Comparison of ENCODE assay signal across 14 cellular contexts in genomic region chr11:71248251-71248570, GRCh38. TPM values are rescaled to one million over a fixed set of nuclear protein-coding genes. Genes with fewer than 3 reads are reported as not detected.
"Had no signal": no experiment of that assay in that cellular context is flagged by ENCODE, and none has a peak within 500 bp of the region (broad histone marks: within the 10 kb centered on the region; RNA-seq: fewer than 3 reads in every experiment).

No MANE protein-coding gene starts in this region.

- ATAC-seq: stimulated activated naive CD8-positive, alpha-beta T cell treated with anti-CD3 and anti-CD28 coated beads, Interleukin-15, amount 100 ng/mL, for 72 hours; upper lobe of right lung had no signal

- H3K9me3 ChIP-seq: prostate gland, suprapubic skin, upper lobe of right lung had no signal

- H3K4me1 ChIP-seq: prostate gland had no signal

- H3K27ac ChIP-seq: cardiac muscle cell, dorsolateral prefrontal cortex, prostate gland, skin epidermis, suprapubic skin, upper lobe of right lung, WERI-Rb-1 had no signal

- DNase-seq: activated CD4-positive, alpha-beta T cell treated with anti-CD3 and anti-CD28 coated beads, Interleukin-2, amount 50 U/mL, for 4 hours; kidney; nephron progenitor cell; stimulated activated CD4-positive, alpha-beta T cell treated with anti-CD3 and anti-CD28 coated beads, Interleukin-15, amount 100 ng/mL, for 24 hours; stimulated activated CD4-positive, alpha-beta T cell treated with anti-CD3 and anti-CD28 coated beads, Interleukin-2, amount 100 ng/mL, for 48 hours; stimulated activated naive CD8-positive, alpha-beta T cell treated with anti-CD3 and anti-CD28 coated beads, Interleukin-15, amount 100 ng/mL, for 72 hours had no signal

- H3K4me3 ChIP-seq: cardiac muscle cell, dorsolateral prefrontal cortex, lung, prostate gland, skin epidermis, suprapubic skin, upper lobe of right lung had no signal

- H3K36me3 ChIP-seq: cardiac muscle cell, prostate gland, suprapubic skin, upper lobe of right lung, WERI-Rb-1 had no signal

RNA-seq across cellular contexts. Expression of gene SHANK2, which starts 4.2 kb away (rescaled TPM):
- polyA plus RNA-seq: cardiac muscle cell had no signal
